In the genomic region with DNA sequence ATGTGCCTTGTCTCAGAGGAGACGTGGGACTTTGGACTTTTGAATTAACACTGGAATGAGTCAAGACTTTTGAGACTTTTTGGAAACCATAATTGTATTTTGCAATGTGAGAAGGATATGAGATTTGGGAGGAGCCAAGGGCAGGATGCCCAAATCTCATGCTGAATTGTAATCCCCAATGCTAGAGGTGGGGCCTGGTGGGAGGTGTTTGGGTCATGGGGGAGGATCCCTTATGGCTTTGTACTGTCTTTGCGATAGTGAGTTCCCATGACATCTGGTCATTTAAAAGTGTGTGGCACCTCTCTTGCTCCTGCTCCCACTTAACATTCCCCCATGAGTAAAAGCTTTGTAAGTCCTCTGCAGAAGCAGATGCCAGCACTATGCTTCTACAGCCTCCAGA, we compare ENCODE assay signal across 1 cellular context.
TF ChIP-seq lines count a peak whose summit lies in the region.

No MANE protein-coding gene starts in this region.

TF ChIP-seq in K562, 482 proteins besides CTCF, POLR2A, EP300 and RAD21:
- TF ChIP-seq MECOM (CRISPR knock-in tag; IDR thresholded peaks at IDR 0.05) (no peak), RB1 (IDR thresholded peaks at IDR 0.05; ENCODE audit: low read depth) (no peak), GATA2 (CRISPR knock-in tag; IDR thresholded peaks at IDR 0.05) (no peak), HNRNPH1 (optimal IDR thresholded peaks at IDR 0.05; ENCODE audit: low read depth, low read length) (no peak), CC2D1A (IDR thresholded peaks at IDR 0.05) (no peak), ZNF436 (CRISPR knock-in tag; IDR thresholded peaks at IDR 0.05) (no peak), HNRNPL (IDR thresholded peaks at IDR 0.05; ENCODE audit: low read depth, low read length) (no peak), YY1 (IDR thresholded peaks at IDR 0.05; ENCODE audit: borderline replicate concordance in 1 of 3, control insufficient read depth in 1 of 3, extremely low read depth in 1 of 3, insufficient read depth in 3 of 3, insufficient read length in 1 of 3, insufficient replicate concordance in 2 of 3, low read depth in 1 of 3, low read length in 2 of 3) (no peak), CREBBP (IDR thresholded peaks at IDR 0.05; ENCODE audit: low read depth, low read length) (no peak), CBX2 (IDR thresholded peaks at IDR 0.05; ENCODE audit: insufficient read depth, low read length, poor library complexity, severe bottlenecking) (no peak), ELF1 (tag; IDR thresholded peaks at IDR 0.05) (no peak), MEIS2 (IDR thresholded peaks at IDR 0.05; ENCODE audit: partially characterized antibody) (no peak), SUPT5H (IDR thresholded peaks at IDR 0.05) (no peak), CSDE1 (IDR thresholded peaks at IDR 0.05) (no peak), ZNF76 (CRISPR knock-in tag; IDR thresholded peaks at IDR 0.05; ENCODE audit: borderline replicate concordance) (no peak), SRSF3 (IDR thresholded peaks at IDR 0.05; ENCODE audit: insufficient read depth, low read length) (no peak)
- TF ChIP-seq, protein P1, sequence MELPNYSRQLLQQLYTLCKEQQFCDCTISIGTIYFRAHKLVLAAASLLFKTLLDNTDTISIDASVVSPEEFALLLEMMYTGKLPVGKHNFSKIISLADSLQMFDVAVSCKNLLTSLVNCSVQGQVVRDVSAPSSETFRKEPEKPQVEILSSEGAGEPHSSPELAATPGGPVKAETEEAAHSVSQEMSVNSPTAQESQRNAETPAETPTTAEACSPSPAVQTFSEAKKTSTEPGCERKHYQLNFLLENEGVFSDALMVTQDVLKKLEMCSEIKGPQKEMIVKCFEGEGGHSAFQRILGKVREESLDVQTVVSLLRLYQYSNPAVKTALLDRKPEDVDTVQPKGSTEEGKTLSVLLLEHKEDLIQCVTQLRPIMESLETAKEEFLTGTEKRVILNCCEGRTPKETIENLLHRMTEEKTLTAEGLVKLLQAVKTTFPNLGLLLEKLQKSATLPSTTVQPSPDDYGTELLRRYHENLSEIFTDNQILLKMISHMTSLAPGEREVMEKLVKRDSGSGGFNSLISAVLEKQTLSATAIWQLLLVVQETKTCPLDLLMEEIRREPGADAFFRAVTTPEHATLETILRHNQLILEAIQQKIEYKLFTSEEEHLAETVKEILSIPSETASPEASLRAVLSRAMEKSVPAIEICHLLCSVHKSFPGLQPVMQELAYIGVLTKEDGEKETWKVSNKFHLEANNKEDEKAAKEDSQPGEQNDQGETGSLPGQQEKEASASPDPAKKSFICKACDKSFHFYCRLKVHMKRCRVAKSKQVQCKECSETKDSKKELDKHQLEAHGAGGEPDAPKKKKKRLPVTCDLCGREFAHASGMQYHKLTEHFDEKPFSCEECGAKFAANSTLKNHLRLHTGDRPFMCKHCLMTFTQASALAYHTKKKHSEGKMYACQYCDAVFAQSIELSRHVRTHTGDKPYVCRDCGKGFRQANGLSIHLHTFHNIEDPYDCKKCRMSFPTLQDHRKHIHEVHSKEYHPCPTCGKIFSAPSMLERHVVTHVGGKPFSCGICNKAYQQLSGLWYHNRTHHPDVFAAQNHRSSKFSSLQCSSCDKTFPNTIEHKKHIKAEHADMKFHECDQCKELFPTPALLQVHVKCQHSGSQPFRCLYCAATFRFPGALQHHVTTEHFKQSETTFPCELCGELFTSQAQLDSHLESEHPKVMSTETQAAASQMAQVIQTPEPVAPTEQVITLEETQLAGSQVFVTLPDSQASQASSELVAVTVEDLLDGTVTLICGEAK (IDR thresholded peaks at IDR 0.05), result no peak
- TF ChIP-seq, protein P1 (CRISPR knock-in tag; IDR thresholded peaks at IDR 0.05), result no peak
- TF ChIP-seq, protein P2, sequence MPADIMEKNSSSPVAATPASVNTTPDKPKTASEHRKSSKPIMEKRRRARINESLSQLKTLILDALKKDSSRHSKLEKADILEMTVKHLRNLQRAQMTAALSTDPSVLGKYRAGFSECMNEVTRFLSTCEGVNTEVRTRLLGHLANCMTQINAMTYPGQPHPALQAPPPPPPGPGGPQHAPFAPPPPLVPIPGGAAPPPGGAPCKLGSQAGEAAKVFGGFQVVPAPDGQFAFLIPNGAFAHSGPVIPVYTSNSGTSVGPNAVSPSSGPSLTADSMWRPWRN (IDR thresholded peaks at IDR 0.05; ENCODE audit: low read depth), result no peak
TF ChIP-seq in K562: peak in this region for 0.
